Comparison of ENCODE assay signal across 8 cellular contexts in the genomic region with DNA sequence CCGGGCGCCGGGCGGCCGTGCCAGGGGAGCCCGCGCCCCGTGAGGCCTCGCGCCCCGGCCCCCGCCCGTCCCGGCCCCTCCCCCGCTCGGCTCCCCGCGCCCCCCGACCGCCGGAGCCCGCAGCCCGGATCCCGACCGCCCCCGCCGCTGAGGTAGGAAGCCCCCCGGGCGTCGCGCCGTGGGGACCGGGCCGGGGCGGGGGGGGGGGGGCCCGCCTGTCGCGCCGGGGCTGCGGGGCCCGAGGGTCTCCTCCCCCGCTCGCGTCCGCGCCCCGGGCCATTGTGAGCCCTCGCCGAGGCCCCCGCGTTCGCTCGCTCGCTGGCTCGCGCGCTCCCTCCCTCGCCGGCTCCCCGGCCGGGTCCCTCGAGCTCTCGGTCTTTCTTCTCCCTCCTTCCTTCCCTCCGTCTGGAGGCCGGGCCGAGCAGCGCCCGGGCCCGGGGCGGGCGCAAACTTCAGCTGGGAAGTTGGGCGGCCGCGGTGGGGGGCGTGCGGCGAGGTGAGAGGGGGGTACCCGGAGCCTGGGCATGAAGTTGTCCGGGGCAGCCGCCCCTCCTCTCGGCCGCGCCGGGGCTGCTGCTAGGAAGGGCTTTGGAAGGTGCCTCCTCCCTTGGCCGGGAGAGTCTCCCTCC.
DNase-seq lines count a peak whose midpoint lies in the region; ATAC-seq lines count a peak whose summit lies in the region.

No MANE protein-coding gene starts in this region.

- peak overlapping the region; percentile 61 to 64 for H3K9ac ChIP-seq in stomach smooth muscle (ENCODE audit: low read length in 2 of 2)

- H3K4me1 ChIP-seq in stomach smooth muscle (ENCODE audit: control insufficient read depth, insufficient read depth, low read length) = peaks cover 55% of the 10 kb centered on the region

- DNase-seq in NCI-H2227 (lab: John Stamatoyannopoulos, UW; ENCODE audit: unreplicated experiment) = peak; percentile 68
- no peak for DNase-seq in NCI-H2227 treated with DMSO at 0.1 percent for 48 hours (lab: John Stamatoyannopoulos, UW)
- DNase-seq in T1000 (lab: John Stamatoyannopoulos, UW) = peak; percentile 34
- DNase-seq in hippocampal formation (lab: John Stamatoyannopoulos, UW) = no peak

- H3K4me3 ChIP-seq in iPS-11a (ENCODE audit: low read depth, low read length) = peak overlapping the region; percentile 57
- peak overlapping the region; percentile 50 to 81 for H3K4me3 ChIP-seq in stomach smooth muscle (ENCODE audit: low read length in 2 of 2)

- H3K36me3 ChIP-seq in stomach smooth muscle (ENCODE audit: control insufficient read depth in 2 of 2, insufficient read depth in 2 of 2, low read length in 2 of 2) = no peaks in the 10 kb centered on the region

- H3K9me3 ChIP-seq in stomach smooth muscle (ENCODE audit: control insufficient read depth in 2 of 2, low read length in 2 of 2) = no peaks in the 10 kb centered on the region

- ATAC-seq in GM19463 (IDR thresholded peaks at IDR 0.05; ENCODE audit: unreplicated experiment) = no peak
- ATAC-seq in GM19351 (IDR thresholded peaks at IDR 0.05; ENCODE audit: unreplicated experiment) = no peak

- no peaks in the 10 kb centered on the region for H3K27me3 ChIP-seq in stomach smooth muscle (ENCODE audit: control insufficient read depth in 1 of 2, insufficient read depth in 2 of 2, low read length in 2 of 2)

- H3K27ac ChIP-seq in stomach smooth muscle (ENCODE audit: low read length) = peak overlapping the region; percentile 79

Comparison
In these comparisons a context has a peak if more than half of its experiments do, and no peak if none do; other contexts are left out.
1. DNase-seq: peak in NCI-H2227 (single experiment) and T1000 (single experiment); none in NCI-H2227 treated with DMSO at 0.1 percent for 48 hours (single experiment) and hippocampal formation (0 of 2).